In the genomic region with DNA sequence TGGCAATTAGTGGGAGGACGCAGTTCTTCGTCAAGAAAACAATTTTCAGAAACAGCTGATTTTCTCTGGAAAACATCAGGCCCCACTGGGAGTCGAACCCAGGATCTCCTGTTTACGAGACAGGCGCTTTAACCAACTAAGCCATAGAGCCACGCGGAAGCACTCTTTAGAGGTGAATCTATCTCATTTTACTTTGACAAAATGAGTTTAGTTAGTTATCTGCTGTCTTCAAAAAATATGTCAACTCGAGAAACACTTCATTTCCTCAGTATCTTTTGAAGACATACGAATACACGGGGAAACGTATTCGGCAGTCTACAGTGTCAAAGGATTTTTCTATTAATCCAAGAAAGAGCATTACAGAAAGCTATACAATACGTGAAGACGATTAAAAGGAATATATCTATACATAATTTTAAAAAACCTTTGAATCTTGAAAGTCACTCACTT, we compare ENCODE assay signal across 9 cellular contexts. TPM values are rescaled to one million over a fixed set of nuclear protein-coding genes. Genes with fewer than 3 reads are reported as not detected.
DNase-seq lines count a peak whose midpoint lies in the region; ATAC-seq and TF ChIP-seq lines count a peak whose summit lies in the region.
"Had no signal": no experiment of that assay in that cellular context is flagged by ENCODE, and none has a peak within 500 bp of the region (broad histone marks: within the 10 kb centered on the region; RNA-seq: fewer than 3 reads in every experiment).

No MANE protein-coding gene starts in this region.

- H3K4me3 ChIP-seq in left ventricle myocardium inferior (peak overlapping the region; percentile 57), PC-9 (peak overlapping the region; percentile 63), colonic mucosa (no peak overlapping the region), aorta (ENCODE audit: low read length in 2 of 2) (no peak overlapping the region)

- ATAC-seq in left ventricle myocardium superior (no peak), HG03432 (IDR thresholded peaks at IDR 0.05; ENCODE audit: unreplicated experiment) (no peak), HG02973 (IDR thresholded peaks at IDR 0.05; ENCODE audit: unreplicated experiment) (no peak), aorta (ENCODE audit: low FRiP score) (no peak)

- H3K36me3 ChIP-seq in left ventricle myocardium inferior (no peaks in the 10 kb centered on the region), PC-9 (ENCODE audit: low read depth) (no peaks in the 10 kb centered on the region), colonic mucosa (no peaks in the 10 kb centered on the region), aorta (ENCODE audit: control insufficient read depth in 1 of 2, insufficient read depth in 2 of 2, low read length in 1 of 2) (no peaks in the 10 kb centered on the region)

- CTCF ChIA-PET in PC-9 (lab: Charles Lee) = interaction anchor here (0.5 to 0.7 kb wide), 4 partner anchors 32 to 1215 kb away, joined by 3 to 8 read pairs (median 5); no protein-coding TSS in a partner anchor

- H3K9me3 Mint-ChIP-seq in neural crest cell = peaks cover 3% of the 10 kb centered on the region

- H3K27me3 Mint-ChIP-seq in neural crest cell (ENCODE audit: low read depth) = peaks cover 45% of the 10 kb centered on the region

- H3K27me3 ChIP-seq in left ventricle myocardium inferior (ENCODE audit: low read depth) (peaks cover 96% of the 10 kb centered on the region), PC-9 (ENCODE audit: insufficient read depth, low read depth) (no peaks in the 10 kb centered on the region), colonic mucosa (peaks cover 4% of the 10 kb centered on the region), aorta (ENCODE audit: control insufficient read depth in 1 of 2, insufficient read depth in 2 of 2, low read length in 1 of 2) (peaks cover 0 to 2% of the 10 kb centered on the region in 2 donors)

- peak overlapping the region; percentile 82 for H3K4me2 ChIP-seq in PC-9

- BruUV-seq in PC-9 (replicated peaks; lab: Mats Ljungman, UMichigan) = TSS peak; percentile 69

- peak overlapping the region; percentile 79 for H3K27ac Mint-ChIP-seq in neural crest cell (ENCODE audit: unreplicated experiment)

- H3K4me3 Mint-ChIP-seq in neural crest cell = peak overlapping the region; percentile 88

- H3K27ac ChIP-seq in left ventricle myocardium inferior (replicated peaks) (no peak overlapping the region), PC-9 (peak overlapping the region; percentile 64), colonic mucosa (no peak overlapping the region), aorta (ENCODE audit: low read depth in 1 of 2, low read length in 2 of 2) (no peak overlapping the region)

- no peak overlapping the region for H3K9ac ChIP-seq in colonic mucosa (ENCODE audit: low read depth in 2 of 2, low read length in 2 of 2)

- intact Hi-C loops in left ventricle myocardium inferior (cut with micrococcal nuclease) = no loop called here
- intact Hi-C loops in left ventricle myocardium superior (cut with micrococcal nuclease) = no loop called here
- intact Hi-C loops in PC-9 (cut with micrococcal nuclease; ENCODE audit: unreplicated experiment) = loop anchor here (1.0 to 5.0 kb wide), 2 partner anchors 42 to 409 kb away; partner anchors contain the start of gene ZNF165
- intact Hi-C loops in colonic mucosa (cut with DNase I) = no loop called here
- intact Hi-C loops in aorta (cut with DNase I) = no loop called here

- H3K9me2 ChIP-seq in PC-9 (ENCODE audit: insufficient read depth) = peaks cover 3% of the 10 kb centered on the region; the same call in 1 of the 2 replicates

- no peaks in the 10 kb centered on the region for H3K36me3 Mint-ChIP-seq in neural crest cell (ENCODE audit: low read depth)

- H2AFZ ChIP-seq in PC-9 = peak overlapping the region; percentile 86

- H3K79me2 ChIP-seq in PC-9 (ENCODE audit: low read depth) = no peaks in the 10 kb centered on the region

- 28 to 29% methylated on average over 14 of the region's 14 CpGs for WGBS in aorta, 2 donors

- no peaks in the 10 kb centered on the region for H4K20me1 ChIP-seq in PC-9 (ENCODE audit: insufficient read depth)

- no peak for TF ChIP-seq CTCF in left ventricle myocardium inferior (IDR thresholded peaks at IDR 0.05; ENCODE audit: borderline replicate concordance)
- no peak for TF ChIP-seq CTCF in PC-9 (conservative IDR thresholded peaks at IDR 0.05)
- TF ChIP-seq CTCF in colonic mucosa (IDR thresholded peaks at IDR 0.05) = no peak
- TF ChIP-seq CTCF in neural crest cell (conservative IDR thresholded peaks at IDR 0.05) = no peak

- peaks cover 24% of the 10 kb centered on the region for H3F3A ChIP-seq in PC-9 (ENCODE audit: insufficient read depth, low read depth)

- H3K4me1 ChIP-seq in left ventricle myocardium inferior (peaks cover 9% of the 10 kb centered on the region), PC-9 (replicated peaks; ENCODE audit: insufficient read depth) (peaks cover 23% of the 10 kb centered on the region), colonic mucosa (no peaks in the 10 kb centered on the region), aorta (ENCODE audit: control insufficient read depth in 1 of 2, insufficient read depth in 2 of 2, low read length in 2 of 2) (no peaks in the 10 kb centered on the region)

- peaks cover 4% of the 10 kb centered on the region for H3K9me3 ChIP-seq in left ventricle myocardium inferior (replicated peaks)
- no peaks in the 10 kb centered on the region for H3K9me3 ChIP-seq in PC-9 (ENCODE audit: insufficient read depth, low read depth)
- no peaks in the 10 kb centered on the region for H3K9me3 ChIP-seq in colonic mucosa
- peaks cover 4% of the 10 kb centered on the region for H3K9me3 ChIP-seq in aorta (ENCODE audit: control insufficient read depth, low read length)

- POLR2A ChIA-PET in PC-9 (lab: Charles Lee; ENCODE audit: unreplicated experiment) = interaction anchor here (0.6 to 1.2 kb wide), 7 partner anchors 46 to 1844 kb away, joined by 3 to 24 read pairs (median 5); partner anchors contain the start of gene ZSCAN23

- DNase-seq in left ventricle myocardium inferior (no peak), left ventricle myocardium superior (no peak), PC-9 (peak; percentile 46 to 53), colonic mucosa (peak; percentile 25), neural crest cell (ENCODE audit: low read depth, low spot score) (peak; percentile 47), aorta (no peak)

- peaks cover 21% of the 10 kb centered on the region for H3K4me1 Mint-ChIP-seq in neural crest cell

RNA-seq across cellular contexts. Expression of gene GPX6, which starts 26.7 kb away (rescaled TPM):
- total RNA-seq in left ventricle myocardium inferior (not detected), left ventricle myocardium superior (not detected), PC-9 (2021) (not detected in 2 replicates), colonic mucosa (not detected), neural crest cell (not detected in 2 replicates), aorta (not detected)
- polyA plus RNA-seq in aorta = not detected
- polyA plus RNA-seq: esophagus had no signal

RNA-seq across cellular contexts. Expression of gene GPX5, which starts 36.7 kb away (rescaled TPM):
- total RNA-seq in left ventricle myocardium inferior = not detected
- not detected for total RNA-seq in left ventricle myocardium superior
- total RNA-seq in PC-9 (2021) = not detected in 2 replicates
- total RNA-seq in colonic mucosa = under 1 TPM in 1 of 2 donors, not detected in 1; 0.17 TPM
- not detected in 2 replicates for total RNA-seq in neural crest cell
- total RNA-seq in aorta = not detected
- polyA plus RNA-seq in aorta = not detected
- polyA plus RNA-seq: esophagus had no signal

RNA-seq across cellular contexts. Expression of gene ZSCAN23, which starts 45.6 kb away (rescaled TPM):
- total RNA-seq in left ventricle myocardium inferior (1.5 TPM), left ventricle myocardium superior (1.2 TPM), PC-9 (2021) (9.1 and 12.0 TPM in 2 replicates), colonic mucosa (1 to 10 TPM; 2.6 to 3.3 TPM), neural crest cell (11.8 and 12.5 TPM in 2 replicates), aorta (1 to 10 TPM; 2.9 to 4.5 TPM)
- polyA plus RNA-seq in aorta = 1 to 10 TPM in 1 of 2 donors, under 1 TPM in 1; 0.82 to 1.5 TPM

Comparison
In these comparisons a context has a peak if more than half of its experiments do, and no peak if none do; other contexts are left out.
1. DNase-seq: peak in PC-9 (2 of 2), colonic mucosa (single experiment) and neural crest cell (single experiment); none in left ventricle myocardium inferior (single experiment), left ventricle myocardium superior (single experiment) and aorta (0 of 2).
2. H3K4me3 ChIP-seq: peak in left ventricle myocardium inferior (single experiment) and PC-9 (single experiment); none in colonic mucosa (single experiment) and aorta (0 of 2).